11 cellular contexts compared by ENCODE assay signal in the genomic region with DNA sequence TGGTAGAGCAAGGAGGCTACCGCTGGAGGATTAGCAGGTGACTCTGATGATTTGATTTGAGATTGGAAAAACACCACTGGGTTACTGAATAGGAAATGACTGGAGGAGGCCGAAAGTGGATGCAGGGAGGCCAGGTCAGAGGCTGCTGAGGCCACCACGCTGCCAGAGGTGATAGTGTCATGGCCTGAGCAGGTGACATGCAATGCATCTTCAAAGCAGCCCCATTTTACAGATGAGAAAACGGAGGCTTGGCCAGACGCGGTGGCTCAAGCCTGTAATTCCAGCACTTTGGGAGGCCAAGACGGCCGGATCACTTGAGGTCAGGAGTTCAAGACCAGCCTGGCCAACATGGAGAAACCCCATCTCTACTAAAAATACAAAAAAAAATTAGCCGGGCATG. TPM values are rescaled to one million over a fixed set of nuclear protein-coding genes. Genes with fewer than 3 reads are reported as not detected.
"Had no signal": no experiment of that assay in that cellular context is flagged by ENCODE, and none has a peak within 500 bp of the region (broad histone marks: within the 10 kb centered on the region; RNA-seq: fewer than 3 reads in every experiment).

No MANE protein-coding gene starts in this region.

- H3K27ac ChIP-seq: GM23248, HL-60 had no signal

- H3K9me3 Mint-ChIP-seq: HFFc6, IgD-negative memory B cell had no signal

- ATAC-seq: HCT116 had no signal

- H2AFZ ChIP-seq: GM23248 had no signal

- H3K36me3 ChIP-seq: HAP-1 had no signal

- H3K4me1 ChIP-seq: HAP-1 had no signal

- H3K4me3 ChIP-seq: GM23248, HAP-1 had no signal

- H3K9me3 ChIP-seq: HAP-1 had no signal

- H3K9ac ChIP-seq: GM23248 had no signal

- DNase-seq: GM23248, GOT3, H7, HFFc6, KG1 had no signal

- H3K4me3 Mint-ChIP-seq: HFFc6, IgD-negative memory B cell had no signal

- H3K36me3 Mint-ChIP-seq: IgD-negative memory B cell had no signal

- H3K27ac Mint-ChIP-seq: HFFc6, IgD-negative memory B cell had no signal

RNA-seq across cellular contexts. Expression of a gene that starts 12.8 kb away (rescaled TPM):
- total RNA-seq: GM23248, H4, HT1080 had no signal
- polyA plus RNA-seq: IgD-negative memory B cell had no signal
